ENCODE assay signal across 8 cellular contexts in the genomic region with DNA sequence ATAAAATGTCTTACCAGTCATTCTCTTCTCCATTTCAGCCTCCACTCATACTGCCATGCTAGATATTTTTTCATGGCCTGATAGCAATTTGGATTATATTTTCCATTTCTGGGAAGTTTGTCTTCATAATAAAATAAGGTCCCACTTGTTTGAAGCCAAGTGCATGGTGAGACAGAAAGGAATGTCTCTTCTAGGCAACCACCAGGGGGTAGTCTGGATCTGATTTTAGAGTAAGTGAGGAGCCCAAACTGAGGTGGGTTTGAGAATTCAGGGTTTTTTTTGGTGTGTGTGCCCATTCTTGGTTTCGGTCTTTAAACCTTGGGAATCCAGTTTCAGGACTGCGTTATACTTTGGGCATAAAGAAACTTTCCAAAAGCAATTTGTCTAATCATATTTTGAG.
A peak's percentile ranks its signal among the peaks of the same experiment; 100 is the strongest.
DNase-seq lines count a peak whose midpoint lies in the region; ATAC-seq lines count a peak whose summit lies in the region.

No MANE protein-coding gene starts in this region.

- DNase-seq in NCI-H524 (lab: John Stamatoyannopoulos, UW): peak; percentile 39 to 62
- DNase-seq in NCI-H524 treated with DMSO at 0.1 percent for 48 hours (lab: John Stamatoyannopoulos, UW): no peak
- peak; percentile 8 for DNase-seq in NCI-H1092 (lab: John Stamatoyannopoulos, UW)
- DNase-seq in activated CD8-positive, alpha-beta T cell treated with anti-CD3 and anti-CD28 coated beads, Interleukin-2, amount 10 ng/mL, durations not matched to agents 7 days and 5 days: peak; percentile 27
- DNase-seq in mesendoderm: peak; percentile 82
- no peak for DNase-seq in GM19238 (ENCODE audit: insufficient read length, low spot score)

- no peak overlapping the region for H2BK15ac ChIP-seq in mesendoderm (replicated peaks; ENCODE audit: low read depth)

- H3K4me3 ChIP-seq in mesendoderm (ENCODE audit: low read length): no peak overlapping the region

- WGBS in mesendoderm (ENCODE audit: extremely low coverage, insufficient coverage, low lambda C conversion rate): no CpG with 5 or more reads among the region's 2 CpGs

- no peaks in the 10 kb centered on the region for H3K9me3 Mint-ChIP-seq in activated CD8-positive, alpha-beta T cell treated with anti-CD3 and anti-CD28 coated beads, Interleukin-2, amount 10 ng/mL, durations not matched to agents 7 days and 5 days (ENCODE audit: insufficient read depth)

- CTCF ChIA-PET in activated CD8-positive, alpha-beta T cell treated with anti-CD3 and anti-CD28 coated beads, Interleukin-2, amount 10 ng/mL, durations not matched to agents 7 days and 5 days (lab: Charles Lee): interaction anchor here (0.6 kb wide), 1 partner anchor 146 kb away, joined by 3 read pairs; no protein-coding TSS in a partner anchor

- H3K36me3 ChIP-seq in mesendoderm (ENCODE audit: control insufficient read depth, insufficient read depth, low read length): no peaks in the 10 kb centered on the region

- no peak overlapping the region for H3K4me2 ChIP-seq in mesendoderm (ENCODE audit: low read length)

- POLR2A ChIA-PET in activated CD8-positive, alpha-beta T cell treated with anti-CD3 and anti-CD28 coated beads, Interleukin-2, amount 10 ng/mL, durations not matched to agents 7 days and 5 days (lab: Charles Lee): no interaction called here

- no peak overlapping the region for H3K4me3 Mint-ChIP-seq in activated CD8-positive, alpha-beta T cell treated with anti-CD3 and anti-CD28 coated beads, Interleukin-2, amount 10 ng/mL, durations not matched to agents 7 days and 5 days

- no peak overlapping the region for H3K56ac ChIP-seq in mesendoderm (ENCODE audit: low read length)

- H3K9ac ChIP-seq in mesendoderm (ENCODE audit: low read length): no peak overlapping the region

- no peaks in the 10 kb centered on the region for H3K79me1 ChIP-seq in mesendoderm (ENCODE audit: low read length)

- no peak overlapping the region for H3K18ac ChIP-seq in mesendoderm (ENCODE audit: low read length)

- H2AK5ac ChIP-seq in mesendoderm (ENCODE audit: low read length): no peak overlapping the region

- no peak overlapping the region for H3K23ac ChIP-seq in mesendoderm (ENCODE audit: low read length)

- H3K4ac ChIP-seq in mesendoderm (ENCODE audit: low read depth, low read length): no peak overlapping the region

- H3K27ac ChIP-seq in mesendoderm (ENCODE audit: low read depth, low read length): no peak overlapping the region

- peaks cover 6% of the 10 kb centered on the region for H3K27me3 Mint-ChIP-seq in activated CD8-positive, alpha-beta T cell treated with anti-CD3 and anti-CD28 coated beads, Interleukin-2, amount 10 ng/mL, durations not matched to agents 7 days and 5 days (ENCODE audit: low read depth)

- no peak overlapping the region for H2BK120ac ChIP-seq in mesendoderm (ENCODE audit: low read depth, low read length)

- H3K4me1 ChIP-seq in mesendoderm (ENCODE audit: control insufficient read depth, low read depth, low read length): no peaks in the 10 kb centered on the region

- H3K4me1 Mint-ChIP-seq in activated CD8-positive, alpha-beta T cell treated with anti-CD3 and anti-CD28 coated beads, Interleukin-2, amount 10 ng/mL, durations not matched to agents 7 days and 5 days (ENCODE audit: low read depth): no peaks in the 10 kb centered on the region

- H3K79me2 ChIP-seq in mesendoderm (ENCODE audit: control insufficient read depth, insufficient read depth, low read length): no peaks in the 10 kb centered on the region

- H3K36me3 Mint-ChIP-seq in activated CD8-positive, alpha-beta T cell treated with anti-CD3 and anti-CD28 coated beads, Interleukin-2, amount 10 ng/mL, durations not matched to agents 7 days and 5 days (ENCODE audit: low read depth): no peaks in the 10 kb centered on the region

- no peaks in the 10 kb centered on the region for H3K27me3 ChIP-seq in mesendoderm (ENCODE audit: insufficient read depth, low read length, poor library complexity)

- no peak overlapping the region for H4K5ac ChIP-seq in mesendoderm (ENCODE audit: low read length)

- H4K8ac ChIP-seq in mesendoderm (ENCODE audit: low read depth, low read length): no peak overlapping the region

- ATAC-seq in activated CD8-positive, alpha-beta T cell treated with anti-CD3 and anti-CD28 coated beads, Interleukin-2, amount 10 ng/mL, durations not matched to agents 7 days and 5 days: no peak
- ATAC-seq in HG03097 (IDR thresholded peaks at IDR 0.05; ENCODE audit: low FRiP score, unreplicated experiment): no peak
- no peak for ATAC-seq in HG03095 (IDR thresholded peaks at IDR 0.05; ENCODE audit: unreplicated experiment)

- H3K27ac Mint-ChIP-seq in activated CD8-positive, alpha-beta T cell treated with anti-CD3 and anti-CD28 coated beads, Interleukin-2, amount 10 ng/mL, durations not matched to agents 7 days and 5 days: no peak overlapping the region

- no peak overlapping the region for H2BK5ac ChIP-seq in mesendoderm (ENCODE audit: low read length)

Comparison
In these comparisons a context has a peak if more than half of its experiments do, and no peak if none do; other contexts are left out.
1. DNase-seq: peak in NCI-H524 (2 of 2), NCI-H1092 (single experiment), activated CD8-positive, alpha-beta T cell treated with anti-CD3 and anti-CD28 coated beads, Interleukin-2, amount 10 ng/mL, durations not matched to agents 7 days and 5 days (single experiment) and mesendoderm (single experiment); none in NCI-H524 treated with DMSO at 0.1 percent for 48 hours (single experiment) and GM19238 (single experiment).